25 cellular contexts compared by ENCODE assay signal in genomic region chr9:79049371-79049770, GRCh38.
"Had no signal": no experiment of that assay in that cellular context is flagged by ENCODE, and none has a peak within 500 bp of the region (broad histone marks: within the 10 kb centered on the region; RNA-seq: fewer than 3 reads in every experiment).

No MANE protein-coding gene starts in this region.

- DNase-seq: activated CD4-positive, alpha-beta T cell treated with anti-CD3 and anti-CD28 coated beads, Interleukin-2, amount 10 ng/mL, durations not matched to agents 24 days and 14 days; activated CD4-positive, alpha-beta T cell treated with anti-CD3 and anti-CD28 coated beads, Interleukin-2, amount 50 U/mL, for 4 hours; activated CD8-positive, alpha-beta T cell treated with anti-CD3 and anti-CD28 coated beads for 36 hours; activated effector memory CD4-positive, alpha-beta T cell treated with anti-CD3 and anti-CD28 coated beads, Interleukin-2, amount 50 U/mL, for 16 hours; activated naive CD4-positive, alpha-beta T cell; activated naive CD4-positive, alpha-beta T cell treated with anti-CD3 and anti-CD28 coated beads, Interleukin-2, amount 50 U/mL, for 16 hours; activated naive CD8-positive, alpha-beta T cell treated with anti-CD3 and anti-CD28 coated beads for 36 hours; activated T-cell treated with anti-CD3 and anti-CD28 coated beads, Interleukin-2, amount 50 U/mL, for 1 hour; activated T-cell treated with anti-CD3 and anti-CD28 coated beads, Interleukin-2, amount 50 U/mL, for 72 hours; amniotic stem cell; aorta; brain microvascular endothelial cell; central memory CD4-positive, alpha-beta T cell; NCI-H1105; NCI-H1417 treated with DMSO at 0.1 percent for 48 hours; NCI-H187 treated with DMSO at 0.1 percent for 48 hours; NCI-H2081; NCI-H226; NCI-H446 treated with DMSO at 0.1 percent for 48 hours; NCI-H524; SIG-M5; SW 1271; T-helper 1 cell; T-helper 2 cell; T-helper 9 cell had no signal
